Comparison of ENCODE assay signal across 15 cellular contexts in genomic region chr4:182276214-182277109, GRCh38. TPM values are rescaled to one million over a fixed set of nuclear protein-coding genes. Genes with fewer than 3 reads are reported as not detected.
"Had no signal": no experiment of that assay in that cellular context is flagged by ENCODE, and none has a peak within 500 bp of the region (broad histone marks: within the 10 kb centered on the region; RNA-seq: fewer than 3 reads in every experiment).

No MANE protein-coding gene starts in this region.

- H3K27ac Mint-ChIP-seq: activated naive CD8-positive, alpha-beta T cell; activated T-cell treated with anti-CD3 and anti-CD28 coated beads, Interleukin-2, amount 50 U/mL, for 24 hours; natural killer cell treated with Interleukin-12 subunit alpha and Interleukin-12 subunit beta and Interleukin-15 and Interleukin-18, amount 100 ng/mL, for 72 hours had no signal

- DNase-seq: activated CD4-positive, alpha-beta T cell treated with anti-CD3 and anti-CD28 coated beads, Interleukin-2, amount 50 U/mL, for 4 hours; activated effector memory CD4-positive, alpha-beta T cell treated with Interleukin-2 at 50 U/mL for 16 hours; activated T-cell treated with anti-CD3 and anti-CD28 coated beads, Interleukin-2, amount 50 U/mL, for 24 hours; foreskin keratinocyte; head of caudate nucleus; mammary epithelial cell; psoas muscle; sigmoid colon; stimulated activated CD4-positive, alpha-beta T cell treated with anti-CD3 and anti-CD28 coated beads, Interleukin-12 subunit alpha, Interleukin-12 subunit beta, amount 100 ng/mL, for 4 hours; stimulated activated naive CD8-positive, alpha-beta T cell treated with anti-CD3 and anti-CD28 coated beads, Interleukin-15, Interleukin-2, amounts not matched to agents 100 U/mL and 50 U/mL, for 24 hours; T-helper 2 cell; upper lobe of right lung had no signal

- ATAC-seq: activated CD4-positive, CD25-positive, alpha-beta regulatory T cell treated with anti-CD3 and anti-CD28 coated beads, Interleukin-2, amount 50 U/mL, for 24 hours; foreskin keratinocyte; natural killer cell treated with Interleukin-12 subunit alpha and Interleukin-12 subunit beta and Interleukin-15 and Interleukin-18, amount 100 ng/mL, for 72 hours; psoas muscle; stimulated activated naive CD8-positive, alpha-beta T cell treated with anti-CD3 and anti-CD28 coated beads, Interleukin-15, Interleukin-2, amounts not matched to agents 100 U/mL and 50 U/mL, for 24 hours; upper lobe of right lung had no signal

- H3K9me3 Mint-ChIP-seq: activated T-cell treated with anti-CD3 and anti-CD28 coated beads, Interleukin-2, amount 50 U/mL, for 24 hours had no signal

- H3K9me3 ChIP-seq: psoas muscle, sigmoid colon, upper lobe of right lung had no signal

- H3K27me3 Mint-ChIP-seq: activated naive CD8-positive, alpha-beta T cell; activated T-cell treated with anti-CD3 and anti-CD28 coated beads, Interleukin-2, amount 50 U/mL, for 24 hours; natural killer cell treated with Interleukin-12 subunit alpha and Interleukin-12 subunit beta and Interleukin-15 and Interleukin-18, amount 100 ng/mL, for 72 hours had no signal

- H3K36me3 Mint-ChIP-seq: activated naive CD8-positive, alpha-beta T cell; natural killer cell treated with Interleukin-12 subunit alpha and Interleukin-12 subunit beta and Interleukin-15 and Interleukin-18, amount 100 ng/mL, for 72 hours had no signal

- H3K4me1 ChIP-seq: psoas muscle, upper lobe of right lung had no signal

- H3K27me3 ChIP-seq: foreskin keratinocyte, sigmoid colon, upper lobe of right lung had no signal

- H3K36me3 ChIP-seq: sigmoid colon, upper lobe of right lung had no signal

- H3K4me3 Mint-ChIP-seq: activated naive CD8-positive, alpha-beta T cell; activated T-cell treated with anti-CD3 and anti-CD28 coated beads, Interleukin-2, amount 50 U/mL, for 24 hours; natural killer cell treated with Interleukin-12 subunit alpha and Interleukin-12 subunit beta and Interleukin-15 and Interleukin-18, amount 100 ng/mL, for 72 hours had no signal

- H3K4me3 ChIP-seq: psoas muscle, sigmoid colon, upper lobe of right lung had no signal

- H3K27ac ChIP-seq: foreskin keratinocyte, psoas muscle, sigmoid colon, upper lobe of right lung had no signal

RNA-seq across cellular contexts. Expression of gene TENM3, which starts 33.3 kb away (rescaled TPM):
- total RNA-seq: natural killer cell treated with Interleukin-12 subunit alpha and Interleukin-12 subunit beta and Interleukin-15 and Interleukin-18, amount 100 ng/mL, for 72 hours had no signal
